ENCODE assay signal across 7 cellular contexts in genomic region chr18:43587538-43588153, GRCh38.
DNase-seq lines count a peak whose midpoint lies in the region; ATAC-seq and TF ChIP-seq lines count a peak whose summit lies in the region.

No MANE protein-coding gene starts in this region.

- peaks cover 8% of the 10 kb centered on the region; the same call in 1 of the 2 replicates for H3K27me3 ChIP-seq in GM23248 (replicated peaks; ENCODE audit: insufficient read depth)
- no peaks in the 10 kb centered on the region for H3K27me3 ChIP-seq in WERI-Rb-1 (ENCODE audit: insufficient read depth, low read depth, severe bottlenecking)
- no peaks in the 10 kb centered on the region for H3K27me3 ChIP-seq in left ventricle myocardium inferior (ENCODE audit: low read depth)
- H3K27me3 ChIP-seq in naive thymus-derived CD4-positive, alpha-beta T cell (ENCODE audit: control insufficient read depth in 2 of 2, insufficient read depth in 2 of 2, low read length in 2 of 2), result no peaks in the 10 kb centered on the region

- H3K9me2 ChIP-seq in GM23248 (ENCODE audit: insufficient read depth), result no peaks in the 10 kb centered on the region

- peak; percentile 45 for DNase-seq in GM10266 (ENCODE audit: extremely low spot score)
- peak; percentile 57 for DNase-seq in GM23248
- DNase-seq in NCI-H1092 treated with DMSO at 0.1 percent for 48 hours (lab: John Stamatoyannopoulos, UW), result peak; percentile 72
- DNase-seq in WERI-Rb-1, result no peak
- DNase-seq in left ventricle myocardium inferior, result no peak
- peak; percentile 33 for DNase-seq in stromal cell of bone marrow (ENCODE audit: low read depth)
- no peak for DNase-seq in naive thymus-derived CD4-positive, alpha-beta T cell

- H3K4me2 ChIP-seq in GM23248 (ENCODE audit: unreplicated experiment), result no peak overlapping the region

- in situ Hi-C loops in GM23248 (cut with MboI), result no loop called here

- H3K4me1 ChIP-seq in GM23248 (ENCODE audit: insufficient read depth) (no peaks in the 10 kb centered on the region), left ventricle myocardium inferior (peaks cover 6% of the 10 kb centered on the region)
- no peaks in the 10 kb centered on the region for H3K4me1 ChIP-seq in naive thymus-derived CD4-positive, alpha-beta T cell (ENCODE audit: control insufficient read depth in 2 of 2, insufficient read depth in 2 of 2, low read length in 2 of 2)

- no peaks in the 10 kb centered on the region for H3F3A ChIP-seq in GM23248 (ENCODE audit: insufficient read depth)

- no peaks in the 10 kb centered on the region for H3K79me2 ChIP-seq in GM23248 (ENCODE audit: insufficient read depth)

- H3K27ac ChIP-seq in GM23248 (no peak overlapping the region), WERI-Rb-1 (no peak overlapping the region), left ventricle myocardium inferior (replicated peaks) (no peak overlapping the region)
- H3K27ac ChIP-seq in naive thymus-derived CD4-positive, alpha-beta T cell (ENCODE audit: low read depth, low read length), result no peak overlapping the region

- WGBS in GM23248 (ENCODE audit: low coverage in 1 of 2, low lambda C conversion rate in 2 of 2, missing lambda C conversion rate in 2 of 2), 2 experiments, result 0 to 6% methylated on average over 1 of the region's 1 CpG

- H3K36me3 Mint-ChIP-seq in naive thymus-derived CD4-positive, alpha-beta T cell, result no peaks in the 10 kb centered on the region

- H3K9me3 ChIP-seq in GM23248 (ENCODE audit: low read depth) (no peaks in the 10 kb centered on the region), WERI-Rb-1 (ENCODE audit: severe bottlenecking) (no peaks in the 10 kb centered on the region), left ventricle myocardium inferior (replicated peaks) (no peaks in the 10 kb centered on the region)
- H3K9me3 ChIP-seq in naive thymus-derived CD4-positive, alpha-beta T cell (ENCODE audit: control insufficient read depth in 2 of 3, low read length in 3 of 3), result no peaks in the 10 kb centered on the region

- H3K27me3 Mint-ChIP-seq in naive thymus-derived CD4-positive, alpha-beta T cell, result no peaks in the 10 kb centered on the region

- no peak overlapping the region for H3K27ac Mint-ChIP-seq in naive thymus-derived CD4-positive, alpha-beta T cell

- H3K36me3 ChIP-seq in GM23248 (ENCODE audit: low read depth) (no peaks in the 10 kb centered on the region), WERI-Rb-1 (no peaks in the 10 kb centered on the region), left ventricle myocardium inferior (no peaks in the 10 kb centered on the region)
- H3K36me3 ChIP-seq in naive thymus-derived CD4-positive, alpha-beta T cell (ENCODE audit: control insufficient read depth in 2 of 3, insufficient read depth in 3 of 3, low read length in 3 of 3), result no peaks in the 10 kb centered on the region

- no peaks in the 10 kb centered on the region for H4K20me1 ChIP-seq in GM23248 (ENCODE audit: insufficient read depth)

- H3K4me3 ChIP-seq in GM23248 (no peak overlapping the region), WERI-Rb-1 (ENCODE audit: low read depth, low read length) (no peak overlapping the region), left ventricle myocardium inferior (no peak overlapping the region)
- H3K4me3 ChIP-seq in naive thymus-derived CD4-positive, alpha-beta T cell (ENCODE audit: low read length), result no peak overlapping the region

- TF ChIP-seq CTCF in GM10266 (IDR thresholded peaks at IDR 0.05; ENCODE audit: control insufficient read depth, insufficient read depth, low read depth, missing control alignments), result peak; percentile 58
- peak; percentile 54 for TF ChIP-seq CTCF in WERI-Rb-1 (IDR thresholded peaks at IDR 0.05; ENCODE audit: low read depth, low read length)
- peak; percentile 76 for TF ChIP-seq CTCF in left ventricle myocardium inferior (IDR thresholded peaks at IDR 0.05; ENCODE audit: borderline replicate concordance)

- POLR2A ChIA-PET in naive thymus-derived CD4-positive, alpha-beta T cell (lab: Charles Lee), result no interaction called here

- no peak for ATAC-seq in naive thymus-derived CD4-positive, alpha-beta T cell

- H3K9ac ChIP-seq in GM23248, result no peak overlapping the region

- no peak overlapping the region for H3K4me3 Mint-ChIP-seq in naive thymus-derived CD4-positive, alpha-beta T cell

- no peaks in the 10 kb centered on the region for H3K4me1 Mint-ChIP-seq in naive thymus-derived CD4-positive, alpha-beta T cell

- H3K9me3 Mint-ChIP-seq in naive thymus-derived CD4-positive, alpha-beta T cell, result peaks cover 0 to 4% (median 0%) of the 10 kb centered on the region in 11 donors

- intact Hi-C loops in left ventricle myocardium inferior (cut with micrococcal nuclease), result no loop called here
- intact Hi-C loops in naive thymus-derived CD4-positive, alpha-beta T cell (cut with micrococcal nuclease), result loop anchor here in 1 of 2 donors (10.0 kb wide), 1 partner anchor 1533 kb away; no protein-coding TSS in a partner anchor

- no peak overlapping the region for H2AFZ ChIP-seq in GM23248

- CTCF ChIA-PET in naive thymus-derived CD4-positive, alpha-beta T cell (lab: Charles Lee), result interaction anchor here (0.8 to 0.9 kb wide), 2 partner anchors 26 to 1475 kb away, joined by 3 to 4 read pairs; no protein-coding TSS in a partner anchor

Comparison
In these comparisons a context has a peak if more than half of its experiments do, and no peak if none do; other contexts are left out.
1. DNase-seq: peak in GM10266 (single experiment), GM23248 (single experiment), NCI-H1092 treated with DMSO at 0.1 percent for 48 hours (single experiment) and stromal cell of bone marrow (single experiment); none in WERI-Rb-1 (single experiment), left ventricle myocardium inferior (single experiment) and naive thymus-derived CD4-positive, alpha-beta T cell (0 of 9).
2. Peak in every context shown above with its lines, with median percentiles within 50 percentile points of each other: CTCF ChIP-seq.